Comparison of ENCODE assay signal across 13 cellular contexts in the genomic region with DNA sequence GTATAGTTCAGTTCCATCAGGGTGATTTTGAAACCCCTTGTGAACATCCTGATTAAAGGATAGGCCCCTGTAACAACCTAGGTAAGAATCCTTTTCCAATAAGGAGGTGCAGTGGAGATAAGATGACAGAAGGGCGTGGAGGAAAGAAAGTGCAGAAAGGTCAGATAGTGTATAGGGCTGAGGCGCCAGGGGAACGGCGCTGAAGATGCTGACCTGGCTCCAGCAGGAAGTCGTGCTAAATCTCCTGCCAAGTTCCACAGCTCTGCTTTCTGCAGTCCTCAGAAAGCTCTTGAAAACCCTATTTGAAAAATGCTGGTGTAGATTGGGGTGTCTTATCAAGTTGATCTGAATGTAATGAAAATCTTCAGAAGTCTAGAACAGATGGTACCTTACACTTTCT.
DNase-seq lines count a peak whose midpoint lies in the region; ATAC-seq, FAIRE-seq and TF ChIP-seq lines count a peak whose summit lies in the region.
"Had no signal": no experiment of that assay in that cellular context is flagged by ENCODE, and none has a peak within 500 bp of the region (broad histone marks: within the 10 kb centered on the region; RNA-seq: fewer than 3 reads in every experiment).

No MANE protein-coding gene starts in this region.

- DNase-seq in HepG2 (ENCODE audit: low spot score), result no peak
- DNase-seq in astrocyte (ENCODE audit: low read depth), result no peak
- DNase-seq in right cardiac atrium, result peak; percentile 22 to 72 (median 58)
- no peak for DNase-seq in AML-193 (lab: John Stamatoyannopoulos, UW)
- DNase-seq in SJCRH30, result no peak
- DNase-seq: GF-D8, KBM-7, NCI-H1105, NCI-H2081, RPMI8226 had no signal

- H3K4me3 ChIP-seq in liver (ENCODE audit: low read depth in 1 of 3, low read length in 3 of 3) (no peak overlapping the region), HepG2 (replicated peaks in 1 of 3; ENCODE audit: insufficient read depth in 1 of 3, low read depth in 2 of 3, low read length in 3 of 3) (no peak overlapping the region), astrocyte (ENCODE audit: insufficient read depth, low read depth, low read length) (no peak overlapping the region), right cardiac atrium (ENCODE audit: low read length) (no peak overlapping the region), SJCRH30 (no peak overlapping the region)

- peaks cover 13% of the 10 kb centered on the region for H3K4me1 Mint-ChIP-seq in astrocyte (ENCODE audit: low read depth, unreplicated experiment)
- H3K4me1 Mint-ChIP-seq: CD14-positive monocyte had no signal

- BruUV-seq in HepG2 (replicated peaks; lab: Mats Ljungman, UMichigan), result no TSS peak

- no peaks in the 10 kb centered on the region for H3K79me2 ChIP-seq in HepG2 (ENCODE audit: insufficient read depth, low read length)
- no peaks in the 10 kb centered on the region for H3K79me2 ChIP-seq in astrocyte (ENCODE audit: insufficient read depth, low read length)

- POLR2A ChIA-PET in HepG2 (lab: Yijun Ruan, JAX), result no interaction called here

- no peak overlapping the region for H3K4me3 Mint-ChIP-seq in astrocyte (ENCODE audit: unreplicated experiment)
- H3K4me3 Mint-ChIP-seq: CD14-positive monocyte had no signal

- H3K36me3 Mint-ChIP-seq in astrocyte (ENCODE audit: low read depth, unreplicated experiment), result peaks cover under 1% of the 10 kb centered on the region
- H3K36me3 Mint-ChIP-seq: CD14-positive monocyte had no signal

- no peaks in the 10 kb centered on the region for H4K20me1 ChIP-seq in HepG2 (ENCODE audit: insufficient read depth, low read length)
- no peaks in the 10 kb centered on the region for H4K20me1 ChIP-seq in astrocyte (ENCODE audit: insufficient read depth, low read length)

- no peaks in the 10 kb centered on the region for H3K9me3 ChIP-seq in liver (ENCODE audit: control insufficient read depth in 4 of 4, low read length in 3 of 4)
- H3K9me3 ChIP-seq in HepG2 (ENCODE audit: low read length), result no peaks in the 10 kb centered on the region
- H3K9me3 ChIP-seq in astrocyte (ENCODE audit: insufficient read depth, low read depth, low read length), result no peaks in the 10 kb centered on the region
- no peaks in the 10 kb centered on the region for H3K9me3 ChIP-seq in right cardiac atrium (ENCODE audit: control insufficient read depth, low read length)
- H3K9me3 ChIP-seq in SJCRH30 (replicated peaks), result no peaks in the 10 kb centered on the region; the same call in 1 of the 2 replicates

- WGBS in liver, result 68% methylated on average over 5 of the region's 5 CpGs
- 61% methylated on average over 5 of the region's 5 CpGs for WGBS in HepG2 (ENCODE audit: low lambda C conversion rate)
- WGBS in right cardiac atrium, result 17% methylated on average over 5 of the region's 5 CpGs

- H3K4me2 ChIP-seq in HepG2 (ENCODE audit: low read depth, low read length), result no peak overlapping the region
- H3K4me2 ChIP-seq in astrocyte (ENCODE audit: low read length), result no peak overlapping the region

- CTCF ChIA-PET in HepG2 (lab: Yijun Ruan, JAX; ENCODE audit: low intra/inter-chr PET ratio, low total read pairs), result no interaction called here

- in situ Hi-C loops in HepG2 (cut with HindIII; ENCODE audit: extremely low pct_ligation_motif_present, low pct_unique_long_range_greater_than_20kb), result no loop called here

- intact Hi-C loops in HepG2 (cut with micrococcal nuclease; ENCODE audit: unreplicated experiment) (no loop called here), right cardiac atrium (cut with DNase I) (loop anchor here in 1 of 4 donors (10.0 kb wide), 1 partner anchor 92 kb away; no protein-coding TSS in a partner anchor)

- TF ChIP-seq CTCF in liver (IDR thresholded peaks at IDR 0.05; ENCODE audit: low read depth, low read length, missing input control), result no peak
- TF ChIP-seq CTCF in HepG2 (CRISPR knock-in tag; IDR thresholded peaks at IDR 0.05), result no peak
- no peak for TF ChIP-seq CTCF in astrocyte (IDR thresholded peaks at IDR 0.05; ENCODE audit: insufficient read depth, low read depth, low read length)

- TF ChIP-seq POLR2A in HepG2 (IDR thresholded peaks at IDR 0.05; ENCODE audit: insufficient read depth in 1 of 2, low read depth in 2 of 2, low read length in 2 of 2), result no peak

- no peaks in the 10 kb centered on the region for H3K27me3 Mint-ChIP-seq in astrocyte (ENCODE audit: low read depth, unreplicated experiment)

- H3K4me1 ChIP-seq in liver (ENCODE audit: control insufficient read depth in 4 of 4, insufficient read depth in 4 of 4, low read length in 3 of 4) (no peaks in the 10 kb centered on the region), HepG2 (ENCODE audit: insufficient read depth, low read length) (no peaks in the 10 kb centered on the region), astrocyte (ENCODE audit: insufficient read depth, low read length) (peaks cover 16% of the 10 kb centered on the region), right cardiac atrium (ENCODE audit: control insufficient read depth, insufficient read depth, low read length) (peaks cover 10% of the 10 kb centered on the region), SJCRH30 (peaks cover 19% of the 10 kb centered on the region)

- H3K27me3 ChIP-seq in liver (ENCODE audit: control insufficient read depth in 4 of 4, insufficient read depth in 4 of 4, low read length in 3 of 4) (peaks cover 0 to 3% (median 0%) of the 10 kb centered on the region in 4 donors), HepG2 (ENCODE audit: control insufficient read depth in 1 of 2, insufficient read depth in 2 of 2, low read length in 2 of 2) (no peaks in the 10 kb centered on the region), astrocyte (ENCODE audit: insufficient read depth, low read length) (no peaks in the 10 kb centered on the region), right cardiac atrium (ENCODE audit: control insufficient read depth, insufficient read depth) (no peaks in the 10 kb centered on the region), SJCRH30 (no peaks in the 10 kb centered on the region)

- H3K36me3 ChIP-seq in liver (ENCODE audit: control insufficient read depth in 4 of 4, insufficient read depth in 3 of 4, low read depth in 1 of 4, low read length in 3 of 4) (no peaks in the 10 kb centered on the region), HepG2 (replicated peaks in 1 of 2; ENCODE audit: control insufficient read depth in 1 of 2, insufficient read depth in 2 of 2, low read length in 2 of 2) (no peaks in the 10 kb centered on the region), astrocyte (ENCODE audit: insufficient read depth, low read length) (no peaks in the 10 kb centered on the region), SJCRH30 (no peaks in the 10 kb centered on the region)

- no peak overlapping the region for H3K27ac Mint-ChIP-seq in astrocyte (ENCODE audit: unreplicated experiment)
- H3K27ac Mint-ChIP-seq: CD14-positive monocyte had no signal

- TF ChIP-seq RAD21 in liver (IDR thresholded peaks at IDR 0.05) (no peak), HepG2 (CRISPR knock-in tag; IDR thresholded peaks at IDR 0.05) (no peak)

- H3K27ac ChIP-seq in liver (ENCODE audit: low read depth in 1 of 2, low read length in 2 of 2) (no peak overlapping the region), HepG2 (ENCODE audit: extremely low read length, insufficient read depth, low read length) (no peak overlapping the region), astrocyte (ENCODE audit: low read depth, low read length) (peak overlapping the region; percentile 70), right cardiac atrium (ENCODE audit: low read length) (no peak overlapping the region), SJCRH30 (no peak overlapping the region)

- peaks cover 6% of the 10 kb centered on the region for H3K9me3 Mint-ChIP-seq in astrocyte (ENCODE audit: unreplicated experiment)

- H2AFZ ChIP-seq in HepG2 (ENCODE audit: low read length) (no peak overlapping the region), astrocyte (ENCODE audit: low read depth, low read length) (no peak overlapping the region)

- TF ChIP-seq EP300 in HepG2 (IDR thresholded peaks at IDR 0.05; ENCODE audit: low read depth in 2 of 2, low read length in 2 of 2) (no peak), HepG2 (CRISPR knock-in tag; IDR thresholded peaks at IDR 0.05; ENCODE audit: borderline replicate concordance) (no peak)

- FAIRE-seq in HepG2 (lab: Jason Lieb, UNC), result no peak
- FAIRE-seq in astrocyte (lab: Jason Lieb, UNC), result no peak

- no peak overlapping the region for H3K9ac ChIP-seq in liver (ENCODE audit: low read depth in 1 of 2, low read length in 2 of 2)
- no peak overlapping the region for H3K9ac ChIP-seq in HepG2 (ENCODE audit: insufficient read depth, low read depth, low read length)
- H3K9ac ChIP-seq in astrocyte (ENCODE audit: low read length), result peak overlapping the region; percentile 32

- ATAC-seq in HepG2 (no peak), right cardiac atrium (peak; percentile 46 to 74), GM21529 (IDR thresholded peaks at IDR 0.05; ENCODE audit: unreplicated experiment) (no peak)

TF ChIP-seq in liver, 16 proteins besides CTCF, POLR2A, EP300 and RAD21 (continues in another document):
- TF ChIP-seq, protein P1, sequence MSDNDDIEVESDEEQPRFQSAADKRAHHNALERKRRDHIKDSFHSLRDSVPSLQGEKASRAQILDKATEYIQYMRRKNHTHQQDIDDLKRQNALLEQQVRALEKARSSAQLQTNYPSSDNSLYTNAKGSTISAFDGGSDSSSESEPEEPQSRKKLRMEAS (IDR thresholded peaks at IDR 0.05), result no peak
- TF ChIP-seq HNF4G (IDR thresholded peaks at IDR 0.05) (no peak), FOXA1 (IDR thresholded peaks at IDR 0.05) (no peak), JUND (IDR thresholded peaks at IDR 0.05) (no peak)

TF ChIP-seq in HepG2, 621 proteins besides CTCF, POLR2A, EP300 and RAD21 (continues in another document):
- TF ChIP-seq, protein P2, sequence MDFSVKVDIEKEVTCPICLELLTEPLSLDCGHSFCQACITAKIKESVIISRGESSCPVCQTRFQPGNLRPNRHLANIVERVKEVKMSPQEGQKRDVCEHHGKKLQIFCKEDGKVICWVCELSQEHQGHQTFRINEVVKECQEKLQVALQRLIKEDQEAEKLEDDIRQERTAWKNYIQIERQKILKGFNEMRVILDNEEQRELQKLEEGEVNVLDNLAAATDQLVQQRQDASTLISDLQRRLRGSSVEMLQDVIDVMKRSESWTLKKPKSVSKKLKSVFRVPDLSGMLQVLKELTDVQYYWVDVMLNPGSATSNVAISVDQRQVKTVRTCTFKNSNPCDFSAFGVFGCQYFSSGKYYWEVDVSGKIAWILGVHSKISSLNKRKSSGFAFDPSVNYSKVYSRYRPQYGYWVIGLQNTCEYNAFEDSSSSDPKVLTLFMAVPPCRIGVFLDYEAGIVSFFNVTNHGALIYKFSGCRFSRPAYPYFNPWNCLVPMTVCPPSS (IDR thresholded peaks at IDR 0.05), result no peak
- no peak for TF ChIP-seq GPN1 (CRISPR knock-in tag; IDR thresholded peaks at IDR 0.05; ENCODE audit: borderline replicate concordance)

Comparison
In these comparisons a context has a peak if more than half of its experiments do, and no peak if none do; other contexts are left out.
1. ATAC-seq: peak in right cardiac atrium (2 of 2); none in HepG2 (single experiment) and GM21529 (single experiment).
2. DNase-seq: peak in right cardiac atrium (3 of 3); none in HepG2 (single experiment), astrocyte (single experiment), AML-193 (0 of 2) and SJCRH30 (0 of 2).